Comparison of ENCODE assay signal across 1 cellular context in the genomic region with DNA sequence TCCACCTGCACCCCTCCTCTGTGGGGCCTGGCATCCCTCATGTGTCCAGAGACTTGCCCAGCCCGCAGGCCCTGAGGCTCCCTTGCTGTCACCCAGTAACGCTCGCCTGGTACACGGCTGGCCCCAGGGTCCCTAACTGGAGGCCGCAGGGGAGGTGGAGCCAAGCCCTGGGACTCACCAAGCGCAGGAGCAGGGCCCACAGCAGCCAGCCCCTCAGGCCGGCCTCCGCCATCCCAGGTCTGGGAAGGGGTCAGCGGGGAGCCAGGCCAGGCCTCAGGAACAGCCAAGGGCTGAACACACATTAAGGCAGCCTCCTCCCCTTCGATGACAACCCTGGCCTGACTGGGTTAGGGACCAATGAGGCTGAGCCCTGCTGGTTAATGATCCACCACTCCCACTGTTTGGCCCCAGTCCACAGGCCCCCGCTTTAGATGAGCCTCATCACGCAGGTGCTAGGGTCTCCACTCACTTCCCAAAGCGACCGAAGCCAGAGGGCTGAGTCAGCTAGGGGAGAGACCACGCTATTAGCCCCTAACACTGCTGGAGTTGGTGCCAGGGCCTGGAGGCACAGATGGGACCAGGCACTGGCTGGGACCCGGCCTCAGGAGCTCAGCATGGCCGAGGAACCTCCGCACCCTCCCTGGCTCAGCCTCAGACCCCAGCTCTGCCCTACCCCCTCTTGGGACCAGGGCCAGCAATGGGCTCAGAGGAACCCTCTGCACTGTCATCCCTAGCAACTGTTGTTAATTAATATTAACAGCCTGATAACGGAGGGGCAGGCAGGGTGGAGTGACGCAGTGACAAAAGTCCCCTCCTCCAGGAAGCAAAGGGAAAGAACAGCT.
A peak's percentile ranks its signal among the peaks of the same experiment; 100 is the strongest.
TF ChIP-seq lines count a peak whose summit lies in the region.

A gene with protein sequence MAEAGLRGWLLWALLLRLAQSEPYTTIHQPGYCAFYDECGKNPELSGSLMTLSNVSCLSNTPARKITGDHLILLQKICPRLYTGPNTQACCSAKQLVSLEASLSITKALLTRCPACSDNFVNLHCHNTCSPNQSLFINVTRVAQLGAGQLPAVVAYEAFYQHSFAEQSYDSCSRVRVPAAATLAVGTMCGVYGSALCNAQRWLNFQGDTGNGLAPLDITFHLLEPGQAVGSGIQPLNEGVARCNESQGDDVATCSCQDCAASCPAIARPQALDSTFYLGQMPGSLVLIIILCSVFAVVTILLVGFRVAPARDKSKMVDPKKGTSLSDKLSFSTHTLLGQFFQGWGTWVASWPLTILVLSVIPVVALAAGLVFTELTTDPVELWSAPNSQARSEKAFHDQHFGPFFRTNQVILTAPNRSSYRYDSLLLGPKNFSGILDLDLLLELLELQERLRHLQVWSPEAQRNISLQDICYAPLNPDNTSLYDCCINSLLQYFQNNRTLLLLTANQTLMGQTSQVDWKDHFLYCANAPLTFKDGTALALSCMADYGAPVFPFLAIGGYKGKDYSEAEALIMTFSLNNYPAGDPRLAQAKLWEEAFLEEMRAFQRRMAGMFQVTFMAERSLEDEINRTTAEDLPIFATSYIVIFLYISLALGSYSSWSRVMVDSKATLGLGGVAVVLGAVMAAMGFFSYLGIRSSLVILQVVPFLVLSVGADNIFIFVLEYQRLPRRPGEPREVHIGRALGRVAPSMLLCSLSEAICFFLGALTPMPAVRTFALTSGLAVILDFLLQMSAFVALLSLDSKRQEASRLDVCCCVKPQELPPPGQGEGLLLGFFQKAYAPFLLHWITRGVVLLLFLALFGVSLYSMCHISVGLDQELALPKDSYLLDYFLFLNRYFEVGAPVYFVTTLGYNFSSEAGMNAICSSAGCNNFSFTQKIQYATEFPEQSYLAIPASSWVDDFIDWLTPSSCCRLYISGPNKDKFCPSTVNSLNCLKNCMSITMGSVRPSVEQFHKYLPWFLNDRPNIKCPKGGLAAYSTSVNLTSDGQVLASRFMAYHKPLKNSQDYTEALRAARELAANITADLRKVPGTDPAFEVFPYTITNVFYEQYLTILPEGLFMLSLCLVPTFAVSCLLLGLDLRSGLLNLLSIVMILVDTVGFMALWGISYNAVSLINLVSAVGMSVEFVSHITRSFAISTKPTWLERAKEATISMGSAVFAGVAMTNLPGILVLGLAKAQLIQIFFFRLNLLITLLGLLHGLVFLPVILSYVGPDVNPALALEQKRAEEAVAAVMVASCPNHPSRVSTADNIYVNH (N-terminal part only) (minus strand): TSS at position 303 of the 842 bp plus-strand sequence. CDS start 71 bp downstream, at position 232.

TF ChIP-seq in HepG2, 621 proteins besides CTCF, POLR2A, EP300 and RAD21 (continued from another document and continues in another):
- TF ChIP-seq, protein P1, sequence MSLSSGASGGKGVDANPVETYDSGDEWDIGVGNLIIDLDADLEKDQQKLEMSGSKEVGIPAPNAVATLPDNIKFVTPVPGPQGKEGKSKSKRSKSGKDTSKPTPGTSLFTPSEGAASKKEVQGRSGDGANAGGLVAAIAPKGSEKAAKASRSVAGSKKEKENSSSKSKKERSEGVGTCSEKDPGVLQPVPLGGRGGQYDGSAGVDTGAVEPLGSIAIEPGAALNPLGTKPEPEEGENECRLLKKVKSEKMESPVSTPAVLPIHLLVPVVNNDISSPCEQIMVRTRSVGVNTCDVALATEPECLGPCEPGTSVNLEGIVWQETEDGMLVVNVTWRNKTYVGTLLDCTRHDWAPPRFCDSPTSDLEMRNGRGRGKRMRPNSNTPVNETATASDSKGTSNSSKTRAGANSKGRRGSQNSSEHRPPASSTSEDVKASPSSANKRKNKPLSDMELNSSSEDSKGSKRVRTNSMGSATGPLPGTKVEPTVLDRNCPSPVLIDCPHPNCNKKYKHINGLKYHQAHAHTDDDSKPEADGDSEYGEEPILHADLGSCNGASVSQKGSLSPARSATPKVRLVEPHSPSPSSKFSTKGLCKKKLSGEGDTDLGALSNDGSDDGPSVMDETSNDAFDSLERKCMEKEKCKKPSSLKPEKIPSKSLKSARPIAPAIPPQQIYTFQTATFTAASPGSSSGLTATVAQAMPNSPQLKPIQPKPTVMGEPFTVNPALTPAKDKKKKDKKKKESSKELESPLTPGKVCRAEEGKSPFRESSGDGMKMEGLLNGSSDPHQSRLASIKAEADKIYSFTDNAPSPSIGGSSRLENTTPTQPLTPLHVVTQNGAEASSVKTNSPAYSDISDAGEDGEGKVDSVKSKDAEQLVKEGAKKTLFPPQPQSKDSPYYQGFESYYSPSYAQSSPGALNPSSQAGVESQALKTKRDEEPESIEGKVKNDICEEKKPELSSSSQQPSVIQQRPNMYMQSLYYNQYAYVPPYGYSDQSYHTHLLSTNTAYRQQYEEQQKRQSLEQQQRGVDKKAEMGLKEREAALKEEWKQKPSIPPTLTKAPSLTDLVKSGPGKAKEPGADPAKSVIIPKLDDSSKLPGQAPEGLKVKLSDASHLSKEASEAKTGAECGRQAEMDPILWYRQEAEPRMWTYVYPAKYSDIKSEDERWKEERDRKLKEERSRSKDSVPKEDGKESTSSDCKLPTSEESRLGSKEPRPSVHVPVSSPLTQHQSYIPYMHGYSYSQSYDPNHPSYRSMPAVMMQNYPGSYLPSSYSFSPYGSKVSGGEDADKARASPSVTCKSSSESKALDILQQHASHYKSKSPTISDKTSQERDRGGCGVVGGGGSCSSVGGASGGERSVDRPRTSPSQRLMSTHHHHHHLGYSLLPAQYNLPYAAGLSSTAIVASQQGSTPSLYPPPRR (CRISPR knock-in tag; IDR thresholded peaks at IDR 0.05; ENCODE audit: borderline replicate concordance) = no peak; the same call in 1 of the 2 replicates
- TF ChIP-seq ARNT2 (CRISPR knock-in tag; IDR thresholded peaks at IDR 0.05; ENCODE audit: low read depth) (peak; percentile 65; the same call in 1 of the 2 replicates), NCOA2 (CRISPR knock-in tag; IDR thresholded peaks at IDR 0.05) (peak; percentile 55), RBM39 (IDR thresholded peaks at IDR 0.05; ENCODE audit: low read depth, low read length, poor library complexity, severe bottlenecking) (peak; percentile 78), FLYWCH1 (CRISPR knock-in tag; IDR thresholded peaks at IDR 0.05) (no peak), SSRP1 (CRISPR knock-in tag; IDR thresholded peaks at IDR 0.05) (no peak), ESRRA (CRISPR knock-in tag; IDR thresholded peaks at IDR 0.05; ENCODE audit: low read depth) (0 out of 2 replicates have a peak, but pooled peaks have one; percentile 22), AKAP8 (CRISPR knock-in tag; IDR thresholded peaks at IDR 0.05) (peak; percentile 60), ZNF30 (CRISPR knock-in tag; IDR thresholded peaks at IDR 0.05) (no peak), ZNF160 (CRISPR knock-in tag; IDR thresholded peaks at IDR 0.05) (peak; percentile 56; the same call in 1 of the 2 replicates), ZNF614 (CRISPR knock-in tag; IDR thresholded peaks at IDR 0.05; ENCODE audit: borderline replicate concordance) (peak; percentile 84; the same call in 1 of the 2 replicates), SP140L (CRISPR knock-in tag; IDR thresholded peaks at IDR 0.05; ENCODE audit: borderline replicate concordance) (no peak), SALL1 (CRISPR knock-in tag; IDR thresholded peaks at IDR 0.05) (peak; percentile 90), ZSCAN9 (CRISPR knock-in tag; IDR thresholded peaks at IDR 0.05; ENCODE audit: borderline replicate concordance) (0 out of 2 replicates have a peak, but pooled peaks have one; percentile 32), ZNF619 (CRISPR knock-in tag; IDR thresholded peaks at IDR 0.05) (no peak), MTA3 (CRISPR knock-in tag; IDR thresholded peaks at IDR 0.05) (no peak), KLF13 (CRISPR knock-in tag; IDR thresholded peaks at IDR 0.05) (no peak), TBL1XR1 (IDR thresholded peaks at IDR 0.05; ENCODE audit: borderline replicate concordance, low read length, partially characterized antibody) (peak; percentile 41), PHF21A (CRISPR knock-in tag; IDR thresholded peaks at IDR 0.05) (0 out of 2 replicates have a peak, but pooled peaks have one; percentile 50), BHLHE40 (IDR thresholded peaks at IDR 0.05; ENCODE audit: low read length) (no peak), MXI1 (IDR thresholded peaks at IDR 0.05; ENCODE audit: borderline replicate concordance, low read depth, low read length) (peak; percentile 63; the same call in 1 of the 3 replicates)
- TF ChIP-seq, protein P2, sequence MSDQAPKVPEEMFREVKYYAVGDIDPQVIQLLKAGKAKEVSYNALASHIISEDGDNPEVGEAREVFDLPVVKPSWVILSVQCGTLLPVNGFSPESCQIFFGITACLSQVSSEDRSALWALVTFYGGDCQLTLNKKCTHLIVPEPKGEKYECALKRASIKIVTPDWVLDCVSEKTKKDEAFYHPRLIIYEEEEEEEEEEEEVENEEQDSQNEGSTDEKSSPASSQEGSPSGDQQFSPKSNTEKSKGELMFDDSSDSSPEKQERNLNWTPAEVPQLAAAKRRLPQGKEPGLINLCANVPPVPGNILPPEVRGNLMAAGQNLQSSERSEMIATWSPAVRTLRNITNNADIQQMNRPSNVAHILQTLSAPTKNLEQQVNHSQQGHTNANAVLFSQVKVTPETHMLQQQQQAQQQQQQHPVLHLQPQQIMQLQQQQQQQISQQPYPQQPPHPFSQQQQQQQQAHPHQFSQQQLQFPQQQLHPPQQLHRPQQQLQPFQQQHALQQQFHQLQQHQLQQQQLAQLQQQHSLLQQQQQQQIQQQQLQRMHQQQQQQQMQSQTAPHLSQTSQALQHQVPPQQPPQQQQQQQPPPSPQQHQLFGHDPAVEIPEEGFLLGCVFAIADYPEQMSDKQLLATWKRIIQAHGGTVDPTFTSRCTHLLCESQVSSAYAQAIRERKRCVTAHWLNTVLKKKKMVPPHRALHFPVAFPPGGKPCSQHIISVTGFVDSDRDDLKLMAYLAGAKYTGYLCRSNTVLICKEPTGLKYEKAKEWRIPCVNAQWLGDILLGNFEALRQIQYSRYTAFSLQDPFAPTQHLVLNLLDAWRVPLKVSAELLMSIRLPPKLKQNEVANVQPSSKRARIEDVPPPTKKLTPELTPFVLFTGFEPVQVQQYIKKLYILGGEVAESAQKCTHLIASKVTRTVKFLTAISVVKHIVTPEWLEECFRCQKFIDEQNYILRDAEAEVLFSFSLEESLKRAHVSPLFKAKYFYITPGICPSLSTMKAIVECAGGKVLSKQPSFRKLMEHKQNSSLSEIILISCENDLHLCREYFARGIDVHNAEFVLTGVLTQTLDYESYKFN (CRISPR knock-in tag; conservative IDR thresholded peaks at IDR 0.05) = peak; percentile 71
- TF ChIP-seq, protein P3, sequence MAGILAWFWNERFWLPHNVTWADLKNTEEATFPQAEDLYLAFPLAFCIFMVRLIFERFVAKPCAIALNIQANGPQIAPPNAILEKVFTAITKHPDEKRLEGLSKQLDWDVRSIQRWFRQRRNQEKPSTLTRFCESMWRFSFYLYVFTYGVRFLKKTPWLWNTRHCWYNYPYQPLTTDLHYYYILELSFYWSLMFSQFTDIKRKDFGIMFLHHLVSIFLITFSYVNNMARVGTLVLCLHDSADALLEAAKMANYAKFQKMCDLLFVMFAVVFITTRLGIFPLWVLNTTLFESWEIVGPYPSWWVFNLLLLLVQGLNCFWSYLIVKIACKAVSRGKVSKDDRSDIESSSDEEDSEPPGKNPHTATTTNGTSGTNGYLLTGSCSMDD (CRISPR knock-in tag; IDR thresholded peaks at IDR 0.05) = no peak
- TF ChIP-seq, protein P4, sequence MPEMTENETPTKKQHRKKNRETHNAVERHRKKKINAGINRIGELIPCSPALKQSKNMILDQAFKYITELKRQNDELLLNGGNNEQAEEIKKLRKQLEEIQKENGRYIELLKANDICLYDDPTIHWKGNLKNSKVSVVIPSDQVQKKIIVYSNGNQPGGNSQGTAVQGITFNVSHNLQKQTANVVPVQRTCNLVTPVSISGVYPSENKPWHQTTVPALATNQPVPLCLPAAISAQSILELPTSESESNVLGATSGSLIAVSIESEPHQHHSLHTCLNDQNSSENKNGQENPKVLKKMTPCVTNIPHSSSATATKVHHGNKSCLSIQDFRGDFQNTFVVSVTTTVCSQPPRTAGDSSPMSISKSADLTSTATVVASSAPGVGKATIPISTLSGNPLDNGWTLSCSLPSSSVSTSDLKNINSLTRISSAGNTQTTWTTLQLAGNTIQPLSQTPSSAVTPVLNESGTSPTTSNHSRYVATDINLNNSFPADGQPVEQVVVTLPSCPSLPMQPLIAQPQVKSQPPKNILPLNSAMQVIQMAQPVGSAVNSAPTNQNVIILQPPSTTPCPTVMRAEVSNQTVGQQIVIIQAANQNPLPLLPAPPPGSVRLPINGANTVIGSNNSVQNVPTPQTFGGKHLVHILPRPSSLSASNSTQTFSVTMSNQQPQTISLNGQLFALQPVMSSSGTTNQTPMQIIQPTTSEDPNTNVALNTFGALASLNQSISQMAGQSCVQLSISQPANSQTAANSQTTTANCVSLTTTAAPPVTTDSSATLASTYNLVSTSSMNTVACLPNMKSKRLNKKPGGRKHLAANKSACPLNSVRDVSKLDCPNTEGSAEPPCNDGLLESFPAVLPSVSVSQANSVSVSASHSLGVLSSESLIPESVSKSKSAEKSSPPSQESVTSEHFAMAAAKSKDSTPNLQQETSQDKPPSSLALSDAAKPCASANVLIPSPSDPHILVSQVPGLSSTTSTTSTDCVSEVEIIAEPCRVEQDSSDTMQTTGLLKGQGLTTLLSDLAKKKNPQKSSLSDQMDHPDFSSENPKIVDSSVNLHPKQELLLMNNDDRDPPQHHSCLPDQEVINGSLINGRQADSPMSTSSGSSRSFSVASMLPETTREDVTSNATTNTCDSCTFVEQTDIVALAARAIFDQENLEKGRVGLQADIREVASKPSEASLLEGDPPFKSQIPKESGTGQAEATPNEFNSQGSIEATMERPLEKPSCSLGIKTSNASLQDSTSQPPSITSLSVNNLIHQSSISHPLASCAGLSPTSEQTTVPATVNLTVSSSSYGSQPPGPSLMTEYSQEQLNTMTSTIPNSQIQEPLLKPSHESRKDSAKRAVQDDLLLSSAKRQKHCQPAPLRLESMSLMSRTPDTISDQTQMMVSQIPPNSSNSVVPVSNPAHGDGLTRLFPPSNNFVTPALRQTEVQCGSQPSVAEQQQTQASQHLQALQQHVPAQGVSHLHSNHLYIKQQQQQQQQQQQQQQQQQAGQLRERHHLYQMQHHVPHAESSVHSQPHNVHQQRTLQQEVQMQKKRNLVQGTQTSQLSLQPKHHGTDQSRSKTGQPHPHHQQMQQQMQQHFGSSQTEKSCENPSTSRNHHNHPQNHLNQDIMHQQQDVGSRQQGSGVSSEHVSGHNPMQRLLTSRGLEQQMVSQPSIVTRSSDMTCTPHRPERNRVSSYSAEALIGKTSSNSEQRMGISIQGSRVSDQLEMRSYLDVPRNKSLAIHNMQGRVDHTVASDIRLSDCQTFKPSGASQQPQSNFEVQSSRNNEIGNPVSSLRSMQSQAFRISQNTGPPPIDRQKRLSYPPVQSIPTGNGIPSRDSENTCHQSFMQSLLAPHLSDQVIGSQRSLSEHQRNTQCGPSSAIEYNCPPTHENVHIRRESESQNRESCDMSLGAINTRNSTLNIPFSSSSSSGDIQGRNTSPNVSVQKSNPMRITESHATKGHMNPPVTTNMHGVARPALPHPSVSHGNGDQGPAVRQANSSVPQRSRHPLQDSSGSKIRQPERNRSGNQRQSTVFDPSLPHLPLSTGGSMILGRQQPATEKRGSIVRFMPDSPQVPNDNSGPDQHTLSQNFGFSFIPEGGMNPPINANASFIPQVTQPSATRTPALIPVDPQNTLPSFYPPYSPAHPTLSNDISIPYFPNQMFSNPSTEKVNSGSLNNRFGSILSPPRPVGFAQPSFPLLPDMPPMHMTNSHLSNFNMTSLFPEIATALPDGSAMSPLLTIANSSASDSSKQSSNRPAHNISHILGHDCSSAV (CRISPR knock-in tag; IDR thresholded peaks at IDR 0.05; ENCODE audit: borderline replicate concordance) = no peak
- TF ChIP-seq, protein P5, sequence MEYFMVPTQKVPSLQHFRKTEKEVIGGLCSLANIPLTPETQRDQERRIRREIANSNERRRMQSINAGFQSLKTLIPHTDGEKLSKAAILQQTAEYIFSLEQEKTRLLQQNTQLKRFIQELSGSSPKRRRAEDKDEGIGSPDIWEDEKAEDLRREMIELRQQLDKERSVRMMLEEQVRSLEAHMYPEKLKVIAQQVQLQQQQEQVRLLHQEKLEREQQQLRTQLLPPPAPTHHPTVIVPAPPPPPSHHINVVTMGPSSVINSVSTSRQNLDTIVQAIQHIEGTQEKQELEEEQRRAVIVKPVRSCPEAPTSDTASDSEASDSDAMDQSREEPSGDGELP (IDR thresholded peaks at IDR 0.05; ENCODE audit: borderline replicate concordance, low read depth) = peak; percentile 46; the same call in 1 of the 2 replicates
